Comparison of ENCODE assay signal across 9 cellular contexts in the genomic region with DNA sequence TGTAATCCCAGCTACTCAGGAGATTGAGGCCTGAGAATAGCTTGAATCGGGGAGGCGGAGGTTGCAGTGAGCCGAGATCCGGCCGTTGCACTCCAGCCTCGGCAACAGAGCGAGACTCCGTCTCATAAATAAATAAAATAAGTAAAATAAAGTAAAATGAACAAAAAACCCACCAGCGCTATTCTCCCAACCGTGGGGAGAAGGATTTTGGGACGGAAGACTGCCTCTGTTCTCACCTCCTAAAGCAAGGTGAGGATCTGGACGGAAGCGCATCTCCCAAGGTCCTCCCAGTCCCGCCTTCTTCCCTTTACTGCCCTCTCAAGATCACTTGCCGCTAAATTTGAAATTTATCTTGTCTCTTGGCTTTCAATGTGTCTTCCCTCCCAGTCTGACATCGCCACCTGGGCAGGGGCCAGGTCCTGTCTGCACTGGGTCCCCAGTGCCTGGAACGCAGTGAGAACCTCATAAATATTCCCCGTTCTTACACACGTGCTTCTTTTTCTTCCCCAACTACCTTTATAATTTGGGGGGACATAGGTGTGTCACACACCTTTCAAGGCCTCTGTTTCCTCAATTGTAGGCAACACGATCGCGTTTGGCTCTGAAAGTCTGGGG. TPM values are rescaled to one million over a fixed set of nuclear protein-coding genes. Genes with fewer than 3 reads are reported as not detected.
DNase-seq lines count a peak whose midpoint lies in the region; ATAC-seq, FAIRE-seq and TF ChIP-seq lines count a peak whose summit lies in the region.
"Had no signal": no experiment of that assay in that cellular context is flagged by ENCODE, and none has a peak within 500 bp of the region (broad histone marks: within the 10 kb centered on the region; RNA-seq: fewer than 3 reads in every experiment).

No MANE protein-coding gene starts in this region.

- peaks cover 34% of the 10 kb centered on the region for H3K36me3 Mint-ChIP-seq in activated B cell treated with CpG ODN at 0.5 μM for 24 hours (ENCODE audit: low read depth)
- peaks cover 28% of the 10 kb centered on the region for H3K36me3 Mint-ChIP-seq in stimulated activated memory B cell treated with anti-CD40 and anti-IgM and Interleukin-4, amounts not matched to agents 10 μg/mL and 1 μg/mL and 100 μg/mL, for 72 hours

- dilution Hi-C loops in keratinocyte (cut with MboI; ENCODE audit: extremely low pct_ligation_motif_present, low sequenced_read_pairs) = no loop called here

- peaks cover 4% of the 10 kb centered on the region for H3K9me1 ChIP-seq in keratinocyte (ENCODE audit: control insufficient read depth, extremely low read depth, insufficient read depth, low read length)

- TF ChIP-seq CTCF in activated B cell treated with CpG ODN at 0.5 μM for 24 hours (IDR thresholded peaks at IDR 0.05) (no peak), keratinocyte (optimal IDR thresholded peaks at IDR 0.05 in 1 of 3, IDR thresholded peaks at IDR 0.05 in 1 of 3, conservative IDR thresholded peaks at IDR 0.05 in 1 of 3; ENCODE audit: extremely low read depth in 1 of 3, insufficient read depth in 2 of 3, low read length in 3 of 3) (no peak)

- no peaks in the 10 kb centered on the region for H3K27me3 ChIP-seq in HUES48 (ENCODE audit: control insufficient read depth, insufficient read depth, low read length)
- no peaks in the 10 kb centered on the region for H3K27me3 ChIP-seq in keratinocyte (ENCODE audit: control insufficient read depth, extremely low read depth, insufficient read depth, low read length)

- peak overlapping the region; percentile 91 for H3K4me3 Mint-ChIP-seq in activated B cell treated with CpG ODN at 0.5 μM for 24 hours
- peak overlapping the region; percentile 94 for H3K4me3 Mint-ChIP-seq in stimulated activated memory B cell treated with anti-CD40 and anti-IgM and Interleukin-4, amounts not matched to agents 10 μg/mL and 1 μg/mL and 100 μg/mL, for 72 hours

- H2AFZ ChIP-seq in keratinocyte (ENCODE audit: control insufficient read depth, low read length) = peak overlapping the region; percentile 5

- peaks cover 31% of the 10 kb centered on the region for H3K79me2 ChIP-seq in keratinocyte (ENCODE audit: control insufficient read depth, insufficient read depth, low read length)

- DNase-seq in activated B cell treated with CpG ODN at 0.5 μM for 24 hours (no peak), keratinocyte (ENCODE audit: low read depth, low spot score) (no peak), GDM1 (lab: John Stamatoyannopoulos, UW) (no peak), HT-29 (ENCODE audit: low spot score) (no peak), G401 (ENCODE audit: low spot score) (no peak)

- no peaks in the 10 kb centered on the region for H3K9me3 Mint-ChIP-seq in activated B cell treated with CpG ODN at 0.5 μM for 24 hours
- no peaks in the 10 kb centered on the region for H3K9me3 Mint-ChIP-seq in stimulated activated memory B cell treated with anti-CD40 and anti-IgM and Interleukin-4, amounts not matched to agents 10 μg/mL and 1 μg/mL and 100 μg/mL, for 72 hours

- ATAC-seq in activated B cell treated with CpG ODN at 0.5 μM for 24 hours (ENCODE audit: low read depth) (no peak), GM21619 (IDR thresholded peaks at IDR 0.05; ENCODE audit: unreplicated experiment) (no peak)
- ATAC-seq in stimulated activated memory B cell treated with anti-CD40 and anti-IgM and Interleukin-4, amounts not matched to agents 10 μg/mL and 1 μg/mL and 100 μg/mL, for 72 hours = no peak

- POLR2A ChIA-PET in activated B cell treated with CpG ODN at 0.5 μM for 24 hours (lab: Charles Lee) = interaction anchor here (0.6 to 3.3 kb wide), 5 partner anchors 8 to 1346 kb away, joined by 3 to 31 read pairs (median 6); a partner anchor contains a TSS

- H4K20me1 ChIP-seq in keratinocyte (ENCODE audit: control insufficient read depth, extremely low read depth, insufficient read depth, low read length) = peaks cover 24% of the 10 kb centered on the region

- H3K9ac ChIP-seq in HUES48 (ENCODE audit: low read depth, low read length) (no peak overlapping the region), keratinocyte (ENCODE audit: control insufficient read depth, extremely low read depth, insufficient read depth, low read length) (peak overlapping the region; percentile 76)

- peaks cover 25% of the 10 kb centered on the region for H3K36me3 ChIP-seq in HUES48 (ENCODE audit: control insufficient read depth, insufficient read depth, low read length)
- H3K36me3 ChIP-seq in keratinocyte (ENCODE audit: control insufficient read depth in 2 of 2, extremely low read depth in 1 of 2, insufficient read depth in 2 of 2, low read length in 2 of 2) = peaks cover 23 to 28% of the 10 kb centered on the region in 2 experiments

- peaks cover 17% of the 10 kb centered on the region; the same call in 1 of the 2 replicates for H3K4me1 ChIP-seq in HUES48 (ENCODE audit: control insufficient read depth, insufficient read depth, low read length)
- H3K4me1 ChIP-seq in keratinocyte (ENCODE audit: control insufficient read depth, extremely low read depth, insufficient read depth, low read length) = peaks cover 35% of the 10 kb centered on the region

- H3K4me3 ChIP-seq in HUES48 (ENCODE audit: low read depth, low read length) = no peak overlapping the region
- H3K4me3 ChIP-seq in keratinocyte (ENCODE audit: control insufficient read depth in 2 of 3, extremely low read depth in 1 of 3, insufficient read depth in 2 of 3, low read depth in 1 of 3, low read length in 3 of 3) = peak overlapping the region in 1 of 3 experiments; percentile 31

- FAIRE-seq in keratinocyte (lab: Jason Lieb, UNC) = no peak
- FAIRE-seq: islet of Langerhans had no signal

- peak overlapping the region; percentile 66 for H3K4me2 ChIP-seq in keratinocyte (ENCODE audit: control insufficient read depth, extremely low read depth, insufficient read depth, low read depth, low read length)

- in situ Hi-C loops in G401 (cut with HindIII; ENCODE audit: low sequenced_read_pairs) = no loop called here

- CTCF ChIA-PET in activated B cell treated with CpG ODN at 0.5 μM for 24 hours (lab: Charles Lee) = no interaction called here

- H3K27ac Mint-ChIP-seq in activated B cell treated with CpG ODN at 0.5 μM for 24 hours = peak overlapping the region; percentile 93
- H3K27ac Mint-ChIP-seq in stimulated activated memory B cell treated with anti-CD40 and anti-IgM and Interleukin-4, amounts not matched to agents 10 μg/mL and 1 μg/mL and 100 μg/mL, for 72 hours = peak overlapping the region; percentile 95

- H3K27ac ChIP-seq in HUES48 (ENCODE audit: low read depth, low read length) (peak overlapping the region; percentile 70), keratinocyte (ENCODE audit: control insufficient read depth, insufficient read depth, low read length) (peak overlapping the region; percentile 97)

- H3K4me1 Mint-ChIP-seq in activated B cell treated with CpG ODN at 0.5 μM for 24 hours = peaks cover 74% of the 10 kb centered on the region
- peaks cover 53% of the 10 kb centered on the region for H3K4me1 Mint-ChIP-seq in stimulated activated memory B cell treated with anti-CD40 and anti-IgM and Interleukin-4, amounts not matched to agents 10 μg/mL and 1 μg/mL and 100 μg/mL, for 72 hours

- no peaks in the 10 kb centered on the region for H3K27me3 Mint-ChIP-seq in activated B cell treated with CpG ODN at 0.5 μM for 24 hours
- H3K27me3 Mint-ChIP-seq in stimulated activated memory B cell treated with anti-CD40 and anti-IgM and Interleukin-4, amounts not matched to agents 10 μg/mL and 1 μg/mL and 100 μg/mL, for 72 hours = no peaks in the 10 kb centered on the region

- intact Hi-C loops in activated B cell treated with CpG ODN at 0.5 μM for 24 hours (cut with micrococcal nuclease) = loop anchor here (2.0 kb wide), 1 partner anchor 23 kb away; a partner anchor contains a TSS

- H3K9me3 ChIP-seq in HUES48 (ENCODE audit: control insufficient read depth, insufficient read depth, low read length) (no peaks in the 10 kb centered on the region), keratinocyte (ENCODE audit: control insufficient read depth, low read depth, low read length) (no peaks in the 10 kb centered on the region)

RNA-seq across cellular contexts. Expression of a gene that starts 1.2 kb away (rescaled TPM):
- total RNA-seq in activated B cell treated with CpG ODN at 0.5 μM for 24 hours = 56.1 and 58.7 TPM in 2 replicates
- 249 to 290 TPM (median 265 TPM) in 3 replicates for polyA plus RNA-seq in keratinocyte
- polyA plus RNA-seq in keratinocyte (2011; ENCODE audit: low read depth) = 402 TPM
- polyA plus RNA-seq in keratinocyte (2011; cell fraction: cytosol; rRNA removed) = 283 and 335 TPM in 2 replicates
- 248 and 253 TPM in 2 replicates for polyA plus RNA-seq in keratinocyte (2011; cell fraction: nucleus; rRNA removed)
- polyA plus RNA-seq in keratinocyte (2012; ENCODE audit: low replicate concordance) = 187 and 359 TPM in 2 replicates
- 150 to 262 TPM (median 198 TPM) in 3 replicates for polyA minus RNA-seq in keratinocyte
- polyA minus RNA-seq in keratinocyte (2011; cell fraction: cytosol; rRNA and poly(A)+ RNA removed) = 156 TPM
- 90.0 and 121 TPM in 2 replicates for polyA minus RNA-seq in keratinocyte (2011; cell fraction: nucleus; rRNA and poly(A)+ RNA removed)
- 77.7 and 79.9 TPM in 2 replicates for total RNA-seq in HT-29 (2014; rRNA removed; shearing (Covaris generic))
- total RNA-seq in G401 (2014; rRNA removed; shearing (Covaris generic)) = 95.1 and 117 TPM in 2 replicates

RNA-seq across cellular contexts. Expression of a gene that starts 10.0 kb away (rescaled TPM):
- total RNA-seq in activated B cell treated with CpG ODN at 0.5 μM for 24 hours = 55.3 and 58.6 TPM in 2 replicates
- polyA plus RNA-seq in keratinocyte = 79.7 to 169 TPM (median 92.3 TPM) in 3 replicates
- polyA plus RNA-seq in keratinocyte (2011; ENCODE audit: low read depth) = 79.3 TPM
- polyA plus RNA-seq in keratinocyte (2011; cell fraction: cytosol; rRNA removed) = 87.0 and 114 TPM in 2 replicates
- polyA plus RNA-seq in keratinocyte (2011; cell fraction: nucleus; rRNA removed) = 115 and 139 TPM in 2 replicates
- polyA plus RNA-seq in keratinocyte (2012; ENCODE audit: low replicate concordance) = 187 and 197 TPM in 2 replicates
- polyA minus RNA-seq in keratinocyte = 161 to 522 TPM (median 205 TPM) in 3 replicates
- 238 TPM for polyA minus RNA-seq in keratinocyte (2011; cell fraction: cytosol; rRNA and poly(A)+ RNA removed)
- polyA minus RNA-seq in keratinocyte (2011; cell fraction: nucleus; rRNA and poly(A)+ RNA removed) = 84.0 and 99.5 TPM in 2 replicates
- 117 and 146 TPM in 2 replicates for total RNA-seq in HT-29 (2014; rRNA removed; shearing (Covaris generic))
- total RNA-seq in G401 (2014; rRNA removed; shearing (Covaris generic)) = 166 and 226 TPM in 2 replicates

RNA-seq across cellular contexts. Expression of a gene that starts 23.4 kb away (rescaled TPM):
- 13.9 and 15.3 TPM in 2 replicates for total RNA-seq in activated B cell treated with CpG ODN at 0.5 μM for 24 hours
- 147 to 254 TPM (median 166 TPM) in 3 replicates for polyA plus RNA-seq in keratinocyte
- polyA plus RNA-seq in keratinocyte (2011; ENCODE audit: low read depth) = 119 TPM
- polyA plus RNA-seq in keratinocyte (2011; cell fraction: cytosol; rRNA removed) = 106 and 260 TPM in 2 replicates
- 107 and 171 TPM in 2 replicates for polyA plus RNA-seq in keratinocyte (2011; cell fraction: nucleus; rRNA removed)
- 188 and 230 TPM in 2 replicates for polyA plus RNA-seq in keratinocyte (2012; ENCODE audit: low replicate concordance)
- 72.3 to 126 TPM (median 110 TPM) in 3 replicates for polyA minus RNA-seq in keratinocyte
- polyA minus RNA-seq in keratinocyte (2011; cell fraction: cytosol; rRNA and poly(A)+ RNA removed) = 300 TPM
- polyA minus RNA-seq in keratinocyte (2011; cell fraction: nucleus; rRNA and poly(A)+ RNA removed) = 93.5 and 97.4 TPM in 2 replicates
- total RNA-seq in HT-29 (2014; rRNA removed; shearing (Covaris generic)) = 296 and 305 TPM in 2 replicates
- total RNA-seq in G401 (2014; rRNA removed; shearing (Covaris generic)) = 367 and 404 TPM in 2 replicates

RNA-seq across cellular contexts. Expression of a gene that starts 44.2 kb away (rescaled TPM):
- not detected in 2 replicates for total RNA-seq in activated B cell treated with CpG ODN at 0.5 μM for 24 hours
- 0.05 TPM in 1 of 3 replicates, not detected in the others for polyA plus RNA-seq in keratinocyte
- polyA plus RNA-seq in keratinocyte (2011; ENCODE audit: low read depth) = not detected
- polyA plus RNA-seq in keratinocyte (2011; cell fraction: cytosol; rRNA removed) = not detected in 2 replicates
- polyA plus RNA-seq in keratinocyte (2011; cell fraction: nucleus; rRNA removed) = not detected in 2 replicates
- 0.16 TPM in 1 of 2 replicates, not detected in the other for polyA plus RNA-seq in keratinocyte (2012; ENCODE audit: low replicate concordance)
- polyA minus RNA-seq in keratinocyte = not detected in 3 replicates
- polyA minus RNA-seq in keratinocyte (2011; cell fraction: cytosol; rRNA and poly(A)+ RNA removed) = not detected
- not detected in 2 replicates for polyA minus RNA-seq in keratinocyte (2011; cell fraction: nucleus; rRNA and poly(A)+ RNA removed)
- 0.31 TPM in 1 of 2 replicates, not detected in the other for total RNA-seq in HT-29 (2014; rRNA removed; shearing (Covaris generic))
- 1.5 TPM in 1 of 2 replicates, not detected in the other for total RNA-seq in G401 (2014; rRNA removed; shearing (Covaris generic))

RNA-seq across cellular contexts. Expression of a gene that starts 52.5 kb away (rescaled TPM):
- total RNA-seq in activated B cell treated with CpG ODN at 0.5 μM for 24 hours = 108 and 129 TPM in 2 replicates
- polyA plus RNA-seq in keratinocyte = 122 to 267 TPM (median 146 TPM) in 3 replicates
- polyA plus RNA-seq in keratinocyte (2011; ENCODE audit: low read depth) = 11.5 TPM
- 64.3 and 214 TPM in 2 replicates for polyA plus RNA-seq in keratinocyte (2011; cell fraction: cytosol; rRNA removed)
- 66.4 and 86.8 TPM in 2 replicates for polyA plus RNA-seq in keratinocyte (2011; cell fraction: nucleus; rRNA removed)
- 78.6 and 223 TPM in 2 replicates for polyA plus RNA-seq in keratinocyte (2012; ENCODE audit: low replicate concordance)
- 32.3 to 63.9 TPM (median 48.2 TPM) in 3 replicates for polyA minus RNA-seq in keratinocyte
- 301 TPM for polyA minus RNA-seq in keratinocyte (2011; cell fraction: cytosol; rRNA and poly(A)+ RNA removed)
- 26.2 and 37.7 TPM in 2 replicates for polyA minus RNA-seq in keratinocyte (2011; cell fraction: nucleus; rRNA and poly(A)+ RNA removed)
- 482 and 492 TPM in 2 replicates for total RNA-seq in HT-29 (2014; rRNA removed; shearing (Covaris generic))
- 287 and 394 TPM in 2 replicates for total RNA-seq in G401 (2014; rRNA removed; shearing (Covaris generic))

Comparison
In these comparisons a context has a peak if more than half of its experiments do, and no peak if none do; other contexts are left out.
1. RNA of a gene that starts 23.4 kb away (total RNA-seq): 367 to 404 TPM in G401 and 296 to 305 TPM in HT-29; 13.9 to 15.3 TPM in activated B cell treated with CpG ODN at 0.5 μM for 24 hours; every median in the first group is over 10 times any median in the second.